In genomic region chr6:24469829-24470228, GRCh38 we compare ENCODE assay signal across 30 cellular contexts.
"Had no signal": no experiment of that assay in that cellular context is flagged by ENCODE, and none has a peak within 500 bp of the region (broad histone marks: within the 10 kb centered on the region; RNA-seq: fewer than 3 reads in every experiment).

No MANE protein-coding gene starts in this region.

- DNase-seq: colonic mucosa; effector CD8-positive, alpha-beta T cell; endodermal cell; foreskin fibroblast; heart left ventricle; hippocampal formation; left cardiac atrium; left lung; mesenchymal stem cell; mucosa of descending colon; naive B cell; right cardiac atrium; sigmoid colon; spleen; stimulated activated CD4-positive, alpha-beta T cell treated with anti-CD3 and anti-CD28 coated beads, Interleukin-4, amount 100 ng/mL, for 4 hours; stimulated activated naive CD8-positive, alpha-beta T cell treated with anti-CD3 and anti-CD28 coated beads, Interleukin-15, Interleukin-2, amounts not matched to agents 100 U/mL and 50 U/mL, for 24 hours; substantia nigra; testis; transverse colon; upper lobe of right lung; uterus had no signal

- FAIRE-seq: islet of Langerhans had no signal

- H3K4me3 ChIP-seq: colonic mucosa, gastroesophageal sphincter, heart left ventricle, left lung, mucosa of descending colon, prostate gland, sigmoid colon, skin epidermis, spleen, testis, transverse colon, upper lobe of right lung, uterus had no signal

- H3K27me3 ChIP-seq: colonic mucosa, gastroesophageal sphincter, heart left ventricle, left lung, neutrophil, sigmoid colon, spleen, testis, transverse colon, upper lobe of right lung, uterus had no signal

- H3K9me3 ChIP-seq: colonic mucosa, gastroesophageal sphincter, heart left ventricle, left lung, mucosa of descending colon, neutrophil, prostate gland, sigmoid colon, spleen, testis, transverse colon, upper lobe of right lung, uterus had no signal

- ATAC-seq: esophagus mucosa; gastroesophageal sphincter; heart left ventricle; left cardiac atrium; left lung; mucosa of descending colon; natural killer cell treated with Interleukin-12 subunit alpha and Interleukin-12 subunit beta and Interleukin-15 and Interleukin-18, amount 100 ng/mL, for 72 hours; right cardiac atrium; stimulated activated memory B cell treated with anti-CD40 and anti-IgM and Interleukin-4, amounts not matched to agents 10 μg/mL and 1 μg/mL and 100 μg/mL, for 72 hours; stimulated activated naive CD8-positive, alpha-beta T cell treated with anti-CD3 and anti-CD28 coated beads, Interleukin-15, Interleukin-2, amounts not matched to agents 100 U/mL and 50 U/mL, for 24 hours; upper lobe of right lung had no signal

- H3K4me1 ChIP-seq: colonic mucosa, gastroesophageal sphincter, heart left ventricle, left lung, prostate gland, sigmoid colon, spleen, testis, transverse colon, upper lobe of right lung, uterus had no signal

- H3K36me3 ChIP-seq: colonic mucosa, heart left ventricle, left lung, neutrophil, prostate gland, spleen, transverse colon, upper lobe of right lung, uterus had no signal

- H3K27ac ChIP-seq: colonic mucosa, epithelial cell of prostate, gastroesophageal sphincter, heart left ventricle, left lung, neutrophil, prostate gland, sigmoid colon, skin epidermis, spleen, testis, transverse colon, upper lobe of right lung, uterus had no signal
